ENCODE assay signal across 23 cellular contexts in genomic region chr1:153607381-153607780, GRCh38. TPM values are rescaled to one million over a fixed set of nuclear protein-coding genes. Genes with fewer than 3 reads are reported as not detected.
A peak's percentile ranks its signal among the peaks of the same experiment; 100 is the strongest.
DNase-seq lines count a peak whose midpoint lies in the region; ATAC-seq and TF ChIP-seq lines count a peak whose summit lies in the region.
"Had no signal": no experiment of that assay in that cellular context is flagged by ENCODE, and none has a peak within 500 bp of the region (broad histone marks: within the 10 kb centered on the region; RNA-seq: fewer than 3 reads in every experiment).

No MANE protein-coding gene starts in this region.

- H3K4me1 ChIP-seq in SK-N-SH (ENCODE audit: control insufficient read depth in 1 of 2, insufficient read depth in 2 of 2, low read depth in 1 of 2, low read length in 1 of 2) (peaks cover 15 to 23% of the 10 kb centered on the region in 2 experiments; a peak in 3 of 4 replicates), transverse colon (peaks cover 21 to 44% (median 33%) of the 10 kb centered on the region in 4 donors)

- peak overlapping the region in 2 of 3 experiments; percentile 69 to 83 for H3K27ac Mint-ChIP-seq in nephron
- H3K27ac Mint-ChIP-seq in activated CD4-positive, alpha-beta memory T cell treated with anti-CD3 and anti-CD28 coated beads for 36 hours, result no peak overlapping the region
- H3K27ac Mint-ChIP-seq: activated naive CD8-positive, alpha-beta T cell treated with anti-CD3 and anti-CD28 coated beads for 36 hours; memory B cell had no signal

- H3K4me3 ChIP-seq in SK-N-SH (ENCODE audit: low read depth in 2 of 2, low read length in 1 of 2) (peak overlapping the region in 1 of 2 experiments; percentile 87; a peak in 3 of 4 replicates), transverse colon (no peak overlapping the region)

- no peak for TF ChIP-seq POLR2A in transverse colon (IDR thresholded peaks at IDR 0.05)

- H3K27me3 ChIP-seq in SK-N-SH (ENCODE audit: insufficient read depth) (no peaks in the 10 kb centered on the region), transverse colon (no peaks in the 10 kb centered on the region)
- H3K27me3 ChIP-seq: foreskin keratinocyte had no signal

- H3K9me3 ChIP-seq in SK-N-SH (no peaks in the 10 kb centered on the region), transverse colon (no peaks in the 10 kb centered on the region)
- H3K9me3 ChIP-seq: thoracic aorta had no signal

- CTCF ChIA-PET in SK-N-SH (lab: Yijun Ruan, JAX), result interaction anchor here (0.8 to 3.0 kb wide), 4 partner anchors 9 to 35 kb away, joined by 3 to 17 read pairs (median 4); no protein-coding TSS in a partner anchor
- CTCF ChIA-PET in activated CD4-positive, alpha-beta memory T cell treated with anti-CD3 and anti-CD28 coated beads for 36 hours (lab: Charles Lee), result interaction anchor here (1.3 kb wide), 1 partner anchor 10 kb away, joined by 3 read pairs; no protein-coding TSS in a partner anchor

- intact Hi-C loops in transverse colon (cut with DNase I; ENCODE audit: low total_unique reads), result no loop called here
- intact Hi-C loops in activated CD4-positive, alpha-beta memory T cell treated with anti-CD3 and anti-CD28 coated beads for 36 hours (cut with micrococcal nuclease), result no loop called here

- no peak for DNase-seq in SK-N-SH
- peak; percentile 14 for DNase-seq in dermis blood vessel endothelial cell
- no peak for DNase-seq in transverse colon
- no peak for DNase-seq in activated CD4-positive, alpha-beta memory T cell treated with anti-CD3 and anti-CD28 coated beads for 36 hours
- DNase-seq: activated CD4-positive, alpha-beta T cell treated with anti-CD3 and anti-CD28 coated beads, Interleukin-2, amount 50 U/mL, for 4 hours; activated naive CD8-positive, alpha-beta T cell treated with anti-CD3 and anti-CD28 coated beads for 36 hours; activated T-cell treated with anti-CD3 and anti-CD28 coated beads, Interleukin-2, amount 50 U/mL, for 4 hours; caudate nucleus; effector CD8-positive, alpha-beta T cell; HCEC 1CT; NCI-H187 treated with DMSO at 0.1 percent for 48 hours; NCI-H524 treated with DMSO at 0.1 percent for 48 hours; retina had no signal

- TF ChIP-seq CTCF in SK-N-SH (IDR thresholded peaks at IDR 0.05), result no peak
- no peak for TF ChIP-seq CTCF in nephron (IDR thresholded peaks at IDR 0.05; ENCODE audit: unreplicated experiment in 3 of 3)
- TF ChIP-seq CTCF in transverse colon (IDR thresholded peaks at IDR 0.05), result no peak

- TF ChIP-seq RAD21 in SK-N-SH (IDR thresholded peaks at IDR 0.05; ENCODE audit: low read length), result no peak

- H3K4me1 Mint-ChIP-seq in nephron, result peaks cover 50% of the 10 kb centered on the region
- H3K4me1 Mint-ChIP-seq in activated CD4-positive, alpha-beta memory T cell treated with anti-CD3 and anti-CD28 coated beads for 36 hours (ENCODE audit: low read depth), result no peaks in the 10 kb centered on the region

- H3K9me2 ChIP-seq in SK-N-SH, result no peaks in the 10 kb centered on the region

- in situ Hi-C loops in transverse colon (cut with MboI; ENCODE audit: low pct_ligation_motif_present in 1 of 4, low pct_unique_long_range_greater_than_20kb in 1 of 4, low sequenced_read_pairs in 3 of 4), result no loop called here

- ATAC-seq in SK-N-SH treated with all-trans-retinoic acid at 6 μM for 48 hours, result no peak
- ATAC-seq in GM18861 (IDR thresholded peaks at IDR 0.05; ENCODE audit: unreplicated experiment), result no peak
- ATAC-seq in GM21367 (IDR thresholded peaks at IDR 0.05; ENCODE audit: unreplicated experiment), result no peak
- ATAC-seq: activated T-cell treated with anti-CD3 and anti-CD28 coated beads, Interleukin-2, amount 50 U/mL, for 4 hours had no signal

- H3K27me3 Mint-ChIP-seq in nephron (ENCODE audit: low read depth), result no peaks in the 10 kb centered on the region
- no peaks in the 10 kb centered on the region for H3K27me3 Mint-ChIP-seq in activated CD4-positive, alpha-beta memory T cell treated with anti-CD3 and anti-CD28 coated beads for 36 hours
- H3K27me3 Mint-ChIP-seq: activated naive CD8-positive, alpha-beta T cell treated with anti-CD3 and anti-CD28 coated beads for 36 hours; memory B cell had no signal

- H3K9me3 Mint-ChIP-seq in nephron, result no peaks in the 10 kb centered on the region
- H3K9me3 Mint-ChIP-seq in activated CD4-positive, alpha-beta memory T cell treated with anti-CD3 and anti-CD28 coated beads for 36 hours, result no peaks in the 10 kb centered on the region
- H3K9me3 Mint-ChIP-seq: activated naive CD8-positive, alpha-beta T cell treated with anti-CD3 and anti-CD28 coated beads for 36 hours; activated T-cell treated with anti-CD3 and anti-CD28 coated beads, Interleukin-2, amount 50 U/mL, for 4 hours; memory B cell had no signal

- H3K9ac ChIP-seq in SK-N-SH, result peak overlapping the region; percentile 100; the same call in 1 of the 2 replicates

- TF ChIP-seq EP300 in SK-N-SH (IDR thresholded peaks at IDR 0.05; ENCODE audit: borderline replicate concordance in 1 of 2, low read depth in 1 of 2, low read length in 1 of 2) (no peak), transverse colon (IDR thresholded peaks at IDR 0.05; ENCODE audit: low read depth) (no peak)

- H3K36me3 ChIP-seq in SK-N-SH (replicated peaks in 1 of 2; ENCODE audit: control insufficient read depth in 1 of 2, insufficient read depth in 2 of 2, low read length in 1 of 2) (peaks cover 13 to 27% of the 10 kb centered on the region in 2 experiments), transverse colon (peaks cover 0 to 19% (median 3%) of the 10 kb centered on the region in 4 donors)

- H3K27ac ChIP-seq in SK-N-SH (ENCODE audit: low read depth in 2 of 2, low read length in 1 of 2), result peak overlapping the region in 1 of 2 experiments; percentile 84; a peak in 1 of 4 replicates
- peak overlapping the region; percentile 89 to 97 (median 92) for H3K27ac ChIP-seq in transverse colon
- H3K27ac ChIP-seq: 22Rv1, C4-2B had no signal

- POLR2A ChIA-PET in SK-N-SH (lab: Yijun Ruan, JAX), result no interaction called here
- POLR2A ChIA-PET in activated CD4-positive, alpha-beta memory T cell treated with anti-CD3 and anti-CD28 coated beads for 36 hours (lab: Charles Lee), result no interaction called here

- peaks cover 7% of the 10 kb centered on the region for H3K36me3 Mint-ChIP-seq in nephron (ENCODE audit: low read depth)
- H3K36me3 Mint-ChIP-seq in activated CD4-positive, alpha-beta memory T cell treated with anti-CD3 and anti-CD28 coated beads for 36 hours, result no peaks in the 10 kb centered on the region
- H3K36me3 Mint-ChIP-seq: activated naive CD8-positive, alpha-beta T cell treated with anti-CD3 and anti-CD28 coated beads for 36 hours; memory B cell had no signal

- peaks cover 41% of the 10 kb centered on the region for H3K79me2 ChIP-seq in SK-N-SH (ENCODE audit: insufficient read depth)

- H3F3A ChIP-seq in SK-N-SH (replicated peaks; ENCODE audit: insufficient read depth), result peaks cover 40% of the 10 kb centered on the region

- H2AFZ ChIP-seq in SK-N-SH (ENCODE audit: low read depth), result no peak overlapping the region

- peak overlapping the region in 1 of 3 experiments; percentile 53 for H3K4me3 Mint-ChIP-seq in nephron
- no peak overlapping the region for H3K4me3 Mint-ChIP-seq in activated CD4-positive, alpha-beta memory T cell treated with anti-CD3 and anti-CD28 coated beads for 36 hours
- H3K4me3 Mint-ChIP-seq: activated naive CD8-positive, alpha-beta T cell treated with anti-CD3 and anti-CD28 coated beads for 36 hours; activated T-cell treated with anti-CD3 and anti-CD28 coated beads, Interleukin-2, amount 50 U/mL, for 4 hours; memory B cell had no signal

- peak overlapping the region; percentile 99 for H3K4me2 ChIP-seq in SK-N-SH

- H4K20me1 ChIP-seq in SK-N-SH (ENCODE audit: insufficient read depth), result no peaks in the 10 kb centered on the region

- 100% methylated on average over 1 of the region's 8 CpGs for WGBS in SK-N-SH (ENCODE audit: low lambda C conversion rate)
- WGBS in transverse colon (ENCODE audit: low coverage in 1 of 2), 2 donors, result 94 to 100% methylated on average over 2 to 8 of the region's 8 CpGs

TF ChIP-seq in SK-N-SH, 30 proteins besides CTCF, POLR2A, EP300 and RAD21 (continues in another document):
- TF ChIP-seq SMC3 (IDR thresholded peaks at IDR 0.05; ENCODE audit: low read depth, low read length) (no peak), ELF1 (IDR thresholded peaks at IDR 0.05) (no peak)

TF ChIP-seq in SK-N-SH treated with all-trans-retinoic acid at 6 μM for 48 hours, 23 proteins besides CTCF, POLR2A, EP300 and RAD21 (continues in another document):
- TF ChIP-seq BACH2 (CRISPR knock-in tag; IDR thresholded peaks at IDR 0.05; ENCODE audit: borderline replicate concordance), result no peak

RNA-seq across cellular contexts. Expression of gene S100A16, which starts 5.6 kb away (rescaled TPM):
- 512 and 521 TPM in 2 replicates for polyA plus RNA-seq in SK-N-SH (2012; rRNA removed)
- 347 and 466 TPM in 2 replicates for polyA plus RNA-seq in SK-N-SH (2012; cell fraction: cytosol; rRNA removed)
- polyA plus RNA-seq in SK-N-SH (2012; cell fraction: nucleus; rRNA removed), result 144 and 169 TPM in 2 replicates
- total RNA-seq in dermis blood vessel endothelial cell (581 and 601 TPM in 2 replicates), transverse colon (100 to 1,000 TPM; 181 to 223 (median 196) TPM)
- not detected for total RNA-seq in activated CD4-positive, alpha-beta memory T cell treated with anti-CD3 and anti-CD28 coated beads for 36 hours
- total RNA-seq: activated naive CD8-positive, alpha-beta T cell treated with anti-CD3 and anti-CD28 coated beads for 36 hours had no signal
- polyA plus RNA-seq: neural cell had no signal

RNA-seq across cellular contexts. Expression of gene S100A14, which starts 8.7 kb away (rescaled TPM):
- polyA plus RNA-seq in SK-N-SH (2012; rRNA removed), result 0.15 TPM in 1 of 2 replicates, not detected in the other
- polyA plus RNA-seq in SK-N-SH (2012; cell fraction: cytosol; rRNA removed), result 0.07 TPM in 1 of 2 replicates, not detected in the other
- polyA plus RNA-seq in SK-N-SH (2012; cell fraction: nucleus; rRNA removed), result 0.39 TPM in 1 of 2 replicates, not detected in the other
- total RNA-seq in dermis blood vessel endothelial cell (0.42 and 0.68 TPM in 2 replicates), transverse colon (100 to 1,000 TPM; 134 to 514 (median 437) TPM)
- under 1 TPM; 0.26 to 0.46 TPM for total RNA-seq in activated CD4-positive, alpha-beta memory T cell treated with anti-CD3 and anti-CD28 coated beads for 36 hours
- total RNA-seq: activated naive CD8-positive, alpha-beta T cell treated with anti-CD3 and anti-CD28 coated beads for 36 hours had no signal
- polyA plus RNA-seq: neural cell had no signal

RNA-seq across cellular contexts. Expression of gene S100A13, which starts 19.9 kb away (rescaled TPM):
- 12.3 and 17.1 TPM in 2 replicates for polyA plus RNA-seq in SK-N-SH (2012; rRNA removed)
- 11.4 and 14.2 TPM in 2 replicates for polyA plus RNA-seq in SK-N-SH (2012; cell fraction: cytosol; rRNA removed)
- polyA plus RNA-seq in SK-N-SH (2012; cell fraction: nucleus; rRNA removed), result 41.5 and 44.3 TPM in 2 replicates
- total RNA-seq in dermis blood vessel endothelial cell (39.0 and 91.7 TPM in 2 replicates), transverse colon (10 to 100 TPM; 33.8 to 67.8 (median 45.5) TPM)
- total RNA-seq in activated CD4-positive, alpha-beta memory T cell treated with anti-CD3 and anti-CD28 coated beads for 36 hours, result 10 to 100 TPM; 11.6 to 13.6 TPM

RNA-seq across cellular contexts. Expression of gene S100A1, which starts 20.9 kb away (rescaled TPM):
- 0.18 TPM in 1 of 2 replicates, not detected in the other for polyA plus RNA-seq in SK-N-SH (2012; rRNA removed)
- polyA plus RNA-seq in SK-N-SH (2012; cell fraction: cytosol; rRNA removed), result 0.10 and 0.14 TPM in 2 replicates
- 0.11 and 0.21 TPM in 2 replicates for polyA plus RNA-seq in SK-N-SH (2012; cell fraction: nucleus; rRNA removed)
- total RNA-seq in dermis blood vessel endothelial cell, result not detected in 2 replicates
- total RNA-seq in transverse colon, result 1 to 10 TPM in 2 of 4 donors, not detected in 2; 3.7 to 4.4 TPM
- not detected for total RNA-seq in activated CD4-positive, alpha-beta memory T cell treated with anti-CD3 and anti-CD28 coated beads for 36 hours
- total RNA-seq: activated naive CD8-positive, alpha-beta T cell treated with anti-CD3 and anti-CD28 coated beads for 36 hours; activated T-cell treated with anti-CD3 and anti-CD28 coated beads, Interleukin-2, amount 50 U/mL, for 4 hours; foreskin keratinocyte; thoracic aorta had no signal
- polyA plus RNA-seq: neural cell had no signal

RNA-seq across cellular contexts. Expression of gene CHTOP, which starts 26.5 kb away (rescaled TPM):
- polyA plus RNA-seq in SK-N-SH (2012; rRNA removed), result 76.7 and 84.9 TPM in 2 replicates
- 63.8 and 71.2 TPM in 2 replicates for polyA plus RNA-seq in SK-N-SH (2012; cell fraction: cytosol; rRNA removed)
- 96.8 and 111 TPM in 2 replicates for polyA plus RNA-seq in SK-N-SH (2012; cell fraction: nucleus; rRNA removed)
- total RNA-seq in dermis blood vessel endothelial cell (21.1 and 25.9 TPM in 2 replicates), transverse colon (10 to 100 TPM; 35.2 to 86.1 (median 65.2) TPM)
- total RNA-seq in activated CD4-positive, alpha-beta memory T cell treated with anti-CD3 and anti-CD28 coated beads for 36 hours, result 10 to 100 TPM; 92.5 to 94.7 TPM

Comparison
In these comparisons a context has a peak if more than half of its experiments do, and no peak if none do; other contexts are left out.
1. RNA of gene S100A16, which starts 5.6 kb away (total RNA-seq): 581 to 601 TPM in dermis blood vessel endothelial cell and 181 to 223 TPM in transverse colon; not detected in activated CD4-positive, alpha-beta memory T cell treated with anti-CD3 and anti-CD28 coated beads for 36 hours; every median in the first group is over 100 times any median in the second.
2. RNA of gene S100A14, which starts 8.7 kb away (total RNA-seq): 134 to 514 TPM in transverse colon; 0.42 to 0.68 TPM in dermis blood vessel endothelial cell and 0.26 to 0.46 TPM in activated CD4-positive, alpha-beta memory T cell treated with anti-CD3 and anti-CD28 coated beads for 36 hours; every median in the first group is over 10 times any median in the second.